Comparison of ENCODE assay signal across 9 cellular contexts in the genomic region with DNA sequence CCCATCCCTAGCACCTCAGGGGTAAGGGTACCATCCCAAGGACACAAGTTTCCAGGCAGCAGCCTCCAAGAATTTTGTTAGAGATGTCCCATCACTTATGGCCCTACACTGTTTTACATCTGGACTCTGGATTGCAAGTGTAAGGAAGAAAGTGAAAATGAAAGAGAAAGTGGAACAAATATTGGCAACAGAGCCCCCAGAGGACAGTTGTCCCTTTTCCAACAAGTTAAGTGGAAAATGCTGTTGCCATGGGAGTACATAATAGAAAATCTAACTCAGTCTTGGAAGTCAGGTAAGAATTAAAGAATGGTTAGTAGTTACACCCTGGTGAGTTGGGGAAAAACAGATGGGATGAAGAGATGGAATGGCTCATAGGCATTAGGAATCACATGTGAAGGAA. TPM values are rescaled to one million over a fixed set of nuclear protein-coding genes. Genes with fewer than 3 reads are reported as not detected.
DNase-seq lines count a peak whose midpoint lies in the region; ATAC-seq and TF ChIP-seq lines count a peak whose summit lies in the region.
"Had no signal": no experiment of that assay in that cellular context is flagged by ENCODE, and none has a peak within 500 bp of the region (broad histone marks: within the 10 kb centered on the region; RNA-seq: fewer than 3 reads in every experiment).

No MANE protein-coding gene starts in this region.

- peak overlapping the region in 1 of 2 donors; percentile 36 for H3K4me3 Mint-ChIP-seq in CD14-positive monocyte
- H3K4me3 Mint-ChIP-seq in H9 = no peak overlapping the region

- H4K8ac ChIP-seq in H9 (replicated peaks; ENCODE audit: insufficient read length, low read depth, low read length) = no peak overlapping the region

- no peak overlapping the region for H3K56ac ChIP-seq in H9 (ENCODE audit: insufficient read length, low read depth, low read length)

- H3K23ac ChIP-seq in H9 (ENCODE audit: insufficient read length, low read depth, low read length) = no peak overlapping the region

- H3K4ac ChIP-seq in H9 (ENCODE audit: low read depth, low read length) = no peak overlapping the region

- H2BK12ac ChIP-seq in H9 (ENCODE audit: insufficient read length, low read depth, low read length) = no peak overlapping the region

- no peak overlapping the region for H3K14ac ChIP-seq in H9 (ENCODE audit: insufficient read depth, low read length)

- H2AK5ac ChIP-seq in H9 (ENCODE audit: insufficient read length, low read length) = no peak overlapping the region

- H2BK15ac ChIP-seq in H9 (ENCODE audit: low read depth, low read length) = no peak overlapping the region

- H3K9me3 ChIP-seq in thyroid gland = no peaks in the 10 kb centered on the region
- H3K9me3 ChIP-seq in Peyer's patch = no peaks in the 10 kb centered on the region
- no peaks in the 10 kb centered on the region for H3K9me3 ChIP-seq in H9 (ENCODE audit: control insufficient read depth, low read depth, low read length)
- no peaks in the 10 kb centered on the region for H3K9me3 ChIP-seq in hepatocyte (ENCODE audit: low read depth)
- H3K9me3 ChIP-seq: SJSA1 had no signal

- no peak for DNase-seq in CD14-positive monocyte (ENCODE audit: low spot score)
- peak; percentile 18 for DNase-seq in RKO (ENCODE audit: low spot score)
- no peak for DNase-seq in foreskin keratinocyte
- no peak for DNase-seq in thyroid gland
- no peak for DNase-seq in Peyer's patch
- DNase-seq in H9 = no peak
- DNase-seq in hepatocyte (ENCODE audit: low spot score) = no peak

- ATAC-seq in GM19455 (IDR thresholded peaks at IDR 0.05; ENCODE audit: unreplicated experiment) (peak; percentile 52), foreskin keratinocyte (no peak)

- no peak overlapping the region for H3K9ac ChIP-seq in H9 (ENCODE audit: extremely low read depth, insufficient read length, low read length)

- H3K9me3 Mint-ChIP-seq in CD14-positive monocyte (no peaks in the 10 kb centered on the region), H9 (no peaks in the 10 kb centered on the region)

- TF ChIP-seq CTCF in CD14-positive monocyte (IDR thresholded peaks at IDR 0.05) (no peak), foreskin keratinocyte (conservative IDR thresholded peaks at IDR 0.05) (peak; percentile 11), thyroid gland (IDR thresholded peaks at IDR 0.05) (no peak), Peyer's patch (IDR thresholded peaks at IDR 0.05) (peak in 1 of 6 experiments; percentile 13), H9 (conservative IDR thresholded peaks at IDR 0.05) (no peak), hepatocyte (IDR thresholded peaks at IDR 0.05; ENCODE audit: poor library complexity) (no peak)

- H3K27me3 ChIP-seq in foreskin keratinocyte (no peaks in the 10 kb centered on the region), thyroid gland (no peaks in the 10 kb centered on the region), Peyer's patch (no peaks in the 10 kb centered on the region), H9 (ENCODE audit: insufficient read depth, low read length) (no peaks in the 10 kb centered on the region), hepatocyte (no peaks in the 10 kb centered on the region)
- H3K27me3 ChIP-seq: SJSA1 had no signal

- no peaks in the 10 kb centered on the region for H3K79me1 ChIP-seq in H9 (ENCODE audit: insufficient read depth, low read depth, low read length, poor library complexity, severe bottlenecking)

- H3K18ac ChIP-seq in H9 (ENCODE audit: insufficient read length, low read depth, low read length) = no peak overlapping the region

- H3K4me1 ChIP-seq in foreskin keratinocyte (peaks cover 5% of the 10 kb centered on the region), thyroid gland (peaks cover 0 to 5% of the 10 kb centered on the region in 2 donors), Peyer's patch (no peaks in the 10 kb centered on the region), H9 (ENCODE audit: insufficient read depth, low read length) (no peaks in the 10 kb centered on the region), hepatocyte (ENCODE audit: insufficient read depth) (no peaks in the 10 kb centered on the region)

- no peak overlapping the region for H3K4me2 ChIP-seq in H9 (ENCODE audit: insufficient read depth, insufficient read length, low read length)
- no peak overlapping the region for H3K4me2 ChIP-seq in hepatocyte

- H3K4me1 Mint-ChIP-seq in CD14-positive monocyte (peaks cover 28% of the 10 kb centered on the region), H9 (peaks cover 6 to 8% of the 10 kb centered on the region in 2 experiments)

- intact Hi-C loops in CD14-positive monocyte (cut with micrococcal nuclease) = no loop called here
- intact Hi-C loops in thyroid gland (cut with DNase I) = no loop called here

- no peaks in the 10 kb centered on the region for H3K79me2 ChIP-seq in H9 (ENCODE audit: insufficient read depth, low read length)
- no peaks in the 10 kb centered on the region for H3K79me2 ChIP-seq in hepatocyte

- H2AFZ ChIP-seq in H9 (ENCODE audit: low read length) (no peak overlapping the region), hepatocyte (no peak overlapping the region)

- no peak overlapping the region for H2BK120ac ChIP-seq in H9 (ENCODE audit: low read depth, low read length, poor library complexity, severe bottlenecking)

- H3K36me3 Mint-ChIP-seq in CD14-positive monocyte (peaks cover 20 to 36% of the 10 kb centered on the region in 2 donors), H9 (ENCODE audit: insufficient read depth in 1 of 3, low read depth in 3 of 3) (peaks cover 5 to 30% (median 25%) of the 10 kb centered on the region in 3 experiments; a peak in 5 of 7 replicates)

- H3K9me2 ChIP-seq in hepatocyte (replicated peaks; ENCODE audit: insufficient read depth) = no peaks in the 10 kb centered on the region

- peaks cover 0 to 2% (median 0%) of the 10 kb centered on the region in 3 donors for H3K27me3 Mint-ChIP-seq in CD14-positive monocyte (ENCODE audit: low read depth in 3 of 3)
- H3K27me3 Mint-ChIP-seq in H9 (ENCODE audit: low read depth) = no peaks in the 10 kb centered on the region

- H2BK20ac ChIP-seq in H9 (ENCODE audit: low read depth, low read length, poor library complexity, severe bottlenecking) = no peak overlapping the region

- H2BK5ac ChIP-seq in H9 (ENCODE audit: insufficient read length, low read length) = no peak overlapping the region

- H3K36me3 ChIP-seq in thyroid gland = peaks cover 5 to 10% of the 10 kb centered on the region in 2 donors
- peaks cover 0 to 22% (median 0%) of the 10 kb centered on the region in 3 donors for H3K36me3 ChIP-seq in Peyer's patch
- no peaks in the 10 kb centered on the region for H3K36me3 ChIP-seq in hepatocyte (replicated peaks; ENCODE audit: insufficient read depth, low read depth)

- H3K23me2 ChIP-seq in H9 (ENCODE audit: insufficient read length, low read depth, low read length, poor library complexity, severe bottlenecking) = no peaks in the 10 kb centered on the region

- H3K4me3 ChIP-seq in thyroid gland (replicated peaks in 1 of 3) = no peak overlapping the region
- no peak overlapping the region for H3K4me3 ChIP-seq in Peyer's patch
- H3K4me3 ChIP-seq in hepatocyte = no peak overlapping the region
- H3K4me3 ChIP-seq: SJSA1 had no signal

- H3K27ac Mint-ChIP-seq in CD14-positive monocyte (peak overlapping the region in 5 of 7 donors; percentile 10 to 62 (median 40)), H9 (no peak overlapping the region; a peak in 2 of 7 replicates)

- no peak overlapping the region for H4K5ac ChIP-seq in H9 (ENCODE audit: insufficient read length, low read depth, low read length)

- no peak overlapping the region for H3T11ph ChIP-seq in H9 (ENCODE audit: low read length)

- H3K27ac ChIP-seq in foreskin keratinocyte (no peak overlapping the region), thyroid gland (no peak overlapping the region), Peyer's patch (no peak overlapping the region), H9 (ENCODE audit: insufficient read length, low read depth, low read length) (no peak overlapping the region), hepatocyte (no peak overlapping the region)
- H3K27ac ChIP-seq: SJSA1 had no signal

- no peak overlapping the region for H4K91ac ChIP-seq in H9 (ENCODE audit: insufficient read length, low read depth, low read length)

- H4K20me1 ChIP-seq in H9 (ENCODE audit: control insufficient read depth, insufficient read depth, insufficient read length) (no peaks in the 10 kb centered on the region), hepatocyte (ENCODE audit: insufficient read depth, poor library complexity, severe bottlenecking) (no peaks in the 10 kb centered on the region)

- TF ChIP-seq POLR2A in thyroid gland (IDR thresholded peaks at IDR 0.05) (no peak), Peyer's patch (IDR thresholded peaks at IDR 0.05) (no peak)

RNA-seq across cellular contexts. Expression of a gene that starts 50.6 kb away (rescaled TPM):
- 1 to 10 TPM; 3.1 to 3.8 TPM for polyA plus RNA-seq in CD14-positive monocyte
- 9.8 and 12.0 TPM in 2 replicates for total RNA-seq in foreskin keratinocyte
- polyA plus RNA-seq in foreskin keratinocyte = 2.7 and 3.3 TPM in 2 replicates
- 10 to 100 TPM; 29.1 to 45.7 (median 32.9) TPM for total RNA-seq in thyroid gland
- 10 to 100 TPM; 14.2 to 47.9 (median 32.6) TPM for total RNA-seq in Peyer's patch
- 16.6 and 18.8 TPM in 2 replicates for total RNA-seq in H9 (2021)
- total RNA-seq in hepatocyte = 23.4 and 24.3 TPM in 2 replicates
- 5.7 and 7.9 TPM in 2 replicates for polyA plus RNA-seq in hepatocyte

Comparison
In these comparisons a context has a peak if more than half of its experiments do, and no peak if none do; other contexts are left out.
1. H3K27ac Mint-ChIP-seq: peak in CD14-positive monocyte (5 of 7); none in H9 (0 of 3).